In the genomic region with DNA sequence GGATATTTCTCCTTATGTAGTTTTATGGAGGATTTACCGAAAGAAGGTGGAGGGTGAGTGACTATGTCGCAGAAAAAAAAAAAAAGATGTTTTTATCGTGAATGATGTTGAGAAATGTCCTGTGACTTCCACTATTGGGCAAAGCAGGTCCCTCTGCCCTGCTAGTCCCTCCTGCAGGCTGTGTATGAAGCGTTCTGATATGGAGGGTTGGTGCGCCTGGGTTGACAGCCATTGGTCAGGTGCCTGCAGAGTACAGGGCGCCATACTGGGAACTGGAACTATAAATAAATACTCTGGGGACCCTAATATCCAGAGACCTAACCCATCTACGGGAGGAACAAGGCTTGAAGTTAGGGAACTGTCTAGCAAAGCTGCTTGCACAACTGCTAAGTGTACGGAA, we compare ENCODE assay signal across 9 cellular contexts. TPM values are rescaled to one million over a fixed set of nuclear protein-coding genes. Genes with fewer than 3 reads are reported as not detected.
DNase-seq lines count a peak whose midpoint lies in the region; ATAC-seq and TF ChIP-seq lines count a peak whose summit lies in the region.
"Had no signal": no experiment of that assay in that cellular context is flagged by ENCODE, and none has a peak within 500 bp of the region (broad histone marks: within the 10 kb centered on the region; RNA-seq: fewer than 3 reads in every experiment).

No MANE protein-coding gene starts in this region.

- no peak for TF ChIP-seq CTCF in AG04449 (IDR thresholded peaks at IDR 0.05; ENCODE audit: insufficient read depth, low read length, missing control alignments)
- no peak for TF ChIP-seq CTCF in astrocyte of the cerebellum (IDR thresholded peaks at IDR 0.05; ENCODE audit: low read depth, low read length, missing control alignments)

- POLR2A ChIA-PET in AG04449 (lab: Yijun Ruan, JAX): interaction anchor here (0.7 to 1.8 kb wide), 3 partner anchors 73 to 492 kb away, joined by 3 to 5 read pairs (median 3); no protein-coding TSS in a partner anchor
- POLR2A ChIA-PET in naive thymus-derived CD4-positive, alpha-beta T cell (lab: Charles Lee): interaction anchor here (0.9 to 5.5 kb wide), 7 partner anchors 11 to 179 kb away, joined by 3 to 114 read pairs (median 6); a partner anchor contains a TSS

- no peak overlapping the region for H3K27ac ChIP-seq in HUES6 (ENCODE audit: low read depth, low read length)
- H3K27ac ChIP-seq in naive thymus-derived CD4-positive, alpha-beta T cell (ENCODE audit: low read depth, low read length): peak overlapping the region; percentile 89

- H3K36me3 ChIP-seq in HUES6 (ENCODE audit: control insufficient read depth, insufficient read depth, low read length): no peaks in the 10 kb centered on the region
- peaks cover 0 to 8% (median 0%) of the 10 kb centered on the region in 3 experiments for H3K36me3 ChIP-seq in naive thymus-derived CD4-positive, alpha-beta T cell (ENCODE audit: control insufficient read depth in 2 of 3, insufficient read depth in 3 of 3, low read length in 3 of 3)
- H3K36me3 ChIP-seq: right lobe of liver had no signal

- peak overlapping the region; percentile 81 to 98 (median 94) for H3K27ac Mint-ChIP-seq in naive thymus-derived CD4-positive, alpha-beta T cell

- intact Hi-C loops in naive thymus-derived CD4-positive, alpha-beta T cell (cut with micrococcal nuclease): loop anchor here (2.0 to 10.0 kb wide), 5 partner anchors 30 to 686 kb away; a partner anchor contains a TSS

- peaks cover 0 to 2% (median 0%) of the 10 kb centered on the region in 5 donors for H3K27me3 Mint-ChIP-seq in naive thymus-derived CD4-positive, alpha-beta T cell

- H3K4me1 Mint-ChIP-seq in naive thymus-derived CD4-positive, alpha-beta T cell: peaks cover 32 to 60% (median 51%) of the 10 kb centered on the region in 7 donors

- 0 out of 2 replicates have a peak, but pooled peaks cover 2% of the 10 kb centered on the region for H3K4me1 ChIP-seq in HUES6 (ENCODE audit: control insufficient read depth, insufficient read depth, low read length)
- H3K4me1 ChIP-seq in naive thymus-derived CD4-positive, alpha-beta T cell (ENCODE audit: control insufficient read depth in 2 of 2, insufficient read depth in 2 of 2, low read length in 2 of 2): peaks cover 42 to 48% of the 10 kb centered on the region in 2 donors
- H3K4me1 ChIP-seq: right lobe of liver had no signal

- in situ Hi-C loops in astrocyte of the cerebellum (cut with HindIII; ENCODE audit: low sequenced_read_pairs): no loop called here

- no peaks in the 10 kb centered on the region for H3K9me3 ChIP-seq in HUES6 (ENCODE audit: control insufficient read depth, insufficient read depth, low read depth, low read length)
- H3K9me3 ChIP-seq in naive thymus-derived CD4-positive, alpha-beta T cell (ENCODE audit: control insufficient read depth in 2 of 3, low read length in 3 of 3): no peaks in the 10 kb centered on the region
- H3K9me3 ChIP-seq: right lobe of liver had no signal

- ATAC-seq in naive thymus-derived CD4-positive, alpha-beta T cell: peak; percentile 24
- no peak for ATAC-seq in esophagus mucosa

- DNase-seq in AG04449 (ENCODE audit: low read depth, low spot score) (no peak), astrocyte of the cerebellum (ENCODE audit: low read depth) (no peak), NCI-H524 treated with DMSO at 0.1 percent for 48 hours (lab: John Stamatoyannopoulos, UW) (no peak), DMS79 treated with DMSO at 0.1 percent for 48 hours (lab: John Stamatoyannopoulos, UW) (no peak), amygdala (lab: John Stamatoyannopoulos, UW) (no peak)
- DNase-seq in naive thymus-derived CD4-positive, alpha-beta T cell: peak in 7 of 9 donors; percentile 23 to 51 (median 32)

- peaks cover 0 to 25% (median 5%) of the 10 kb centered on the region in 5 donors for H3K36me3 Mint-ChIP-seq in naive thymus-derived CD4-positive, alpha-beta T cell

- H3K27me3 ChIP-seq in HUES6 (ENCODE audit: control insufficient read depth, insufficient read depth, low read length): peaks cover 25% of the 10 kb centered on the region
- H3K27me3 ChIP-seq in naive thymus-derived CD4-positive, alpha-beta T cell (ENCODE audit: control insufficient read depth in 2 of 2, insufficient read depth in 2 of 2, low read length in 2 of 2): no peaks in the 10 kb centered on the region
- H3K27me3 ChIP-seq: right lobe of liver had no signal

- H3K4me3 Mint-ChIP-seq in naive thymus-derived CD4-positive, alpha-beta T cell: peak overlapping the region; percentile 87 to 99 (median 97)

- CTCF ChIA-PET in AG04449 (lab: Yijun Ruan, JAX): interaction anchor here (0.9 to 19.2 kb wide), 5 partner anchors 11 to 415 kb away, joined by 3 to 265 read pairs (median 4); no protein-coding TSS in a partner anchor
- CTCF ChIA-PET in naive thymus-derived CD4-positive, alpha-beta T cell (lab: Charles Lee): interaction anchor here (0.6 to 2.6 kb wide), 4 partner anchors 12 to 116 kb away, joined by 3 to 11 read pairs (median 6); no protein-coding TSS in a partner anchor

- H3K4me3 ChIP-seq in AG04449 (ENCODE audit: low read depth, low read length) (peak overlapping the region; percentile 80), HUES6 (ENCODE audit: low read depth, low read length) (peak overlapping the region; percentile 84; the same call in 1 of the 2 replicates), astrocyte of the cerebellum (ENCODE audit: low read depth, low read length) (peak overlapping the region; percentile 86)
- peak overlapping the region; percentile 59 for H3K4me3 ChIP-seq in naive thymus-derived CD4-positive, alpha-beta T cell (ENCODE audit: low read length)

- H3K9me3 Mint-ChIP-seq in naive thymus-derived CD4-positive, alpha-beta T cell: no peaks in the 10 kb centered on the region

- no peak overlapping the region for H3K9ac ChIP-seq in HUES6 (ENCODE audit: low read length)

RNA-seq across cellular contexts. Expression of a gene that starts 1.5 kb away (rescaled TPM):
- total RNA-seq in naive thymus-derived CD4-positive, alpha-beta T cell: 10 to 100 TPM; 51.9 to 91.8 (median 76.5) TPM
- polyA plus RNA-seq in naive thymus-derived CD4-positive, alpha-beta T cell: 10 to 100 TPM; 45.8 to 69.8 TPM
- total RNA-seq in esophagus mucosa: 8.0 TPM

RNA-seq across cellular contexts. Expression of a gene that starts 34.9 kb away (rescaled TPM):
- total RNA-seq in naive thymus-derived CD4-positive, alpha-beta T cell: 1 to 10 TPM in 1 of 5 experiments, under 1 TPM in 4; 0.13 to 2.6 (median 0.24) TPM
- polyA plus RNA-seq in naive thymus-derived CD4-positive, alpha-beta T cell: not detected
- 0.28 TPM for total RNA-seq in esophagus mucosa

Comparison
In these comparisons a context has a peak if more than half of its experiments do, and no peak if none do; other contexts are left out.
1. DNase-seq: peak in naive thymus-derived CD4-positive, alpha-beta T cell (7 of 9); none in AG04449 (single experiment), astrocyte of the cerebellum (single experiment), NCI-H524 treated with DMSO at 0.1 percent for 48 hours (single experiment), DMS79 treated with DMSO at 0.1 percent for 48 hours (single experiment) and amygdala (0 of 56).
2. Peak in every context shown above with its lines, with median percentiles within 50 percentile points of each other: H3K4me3 ChIP-seq.